Comparison of ENCODE assay signal across 1 cellular context in the genomic region with DNA sequence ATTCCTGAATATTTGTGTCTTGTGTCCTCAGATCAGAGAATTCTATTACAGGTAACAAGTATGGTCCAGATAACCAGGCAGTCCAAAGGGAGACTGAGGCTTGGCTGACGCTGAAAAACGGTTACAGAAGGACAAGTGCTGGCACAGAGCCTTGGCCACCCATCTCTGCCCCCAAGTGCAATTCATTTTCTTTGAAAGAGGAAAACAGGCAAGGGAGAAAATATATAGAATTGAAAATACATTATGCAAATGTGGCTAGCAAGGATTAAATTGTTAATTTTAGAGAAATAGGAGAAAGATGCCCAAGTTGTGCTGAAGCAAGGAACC.
TF ChIP-seq lines count a peak whose summit lies in the region.

No MANE protein-coding gene starts in this region.

TF ChIP-seq in HCT116, 20 proteins besides CTCF, POLR2A, EP300 and RAD21 (continued from another document):
- no peak for TF ChIP-seq REST (IDR thresholded peaks at IDR 0.05; ENCODE audit: low read depth)
- no peak for TF ChIP-seq YY1 (IDR thresholded peaks at IDR 0.05; ENCODE audit: extremely low read depth, insufficient replicate concordance, low read depth, low read length)
- TF ChIP-seq SIN3A (IDR thresholded peaks at IDR 0.05; ENCODE audit: low read depth), result no peak
- TF ChIP-seq POLR2AphosphoS5 (IDR thresholded peaks at IDR 0.05; ENCODE audit: low read depth, low read length), result no peak
- no peak for TF ChIP-seq TCF7L2 (IDR thresholded peaks at IDR 0.05; ENCODE audit: borderline replicate concordance, extremely low read depth, insufficient read depth, insufficient read length)
- TF ChIP-seq JUND (IDR thresholded peaks at IDR 0.05), result no peak
- TF ChIP-seq, protein P1, sequence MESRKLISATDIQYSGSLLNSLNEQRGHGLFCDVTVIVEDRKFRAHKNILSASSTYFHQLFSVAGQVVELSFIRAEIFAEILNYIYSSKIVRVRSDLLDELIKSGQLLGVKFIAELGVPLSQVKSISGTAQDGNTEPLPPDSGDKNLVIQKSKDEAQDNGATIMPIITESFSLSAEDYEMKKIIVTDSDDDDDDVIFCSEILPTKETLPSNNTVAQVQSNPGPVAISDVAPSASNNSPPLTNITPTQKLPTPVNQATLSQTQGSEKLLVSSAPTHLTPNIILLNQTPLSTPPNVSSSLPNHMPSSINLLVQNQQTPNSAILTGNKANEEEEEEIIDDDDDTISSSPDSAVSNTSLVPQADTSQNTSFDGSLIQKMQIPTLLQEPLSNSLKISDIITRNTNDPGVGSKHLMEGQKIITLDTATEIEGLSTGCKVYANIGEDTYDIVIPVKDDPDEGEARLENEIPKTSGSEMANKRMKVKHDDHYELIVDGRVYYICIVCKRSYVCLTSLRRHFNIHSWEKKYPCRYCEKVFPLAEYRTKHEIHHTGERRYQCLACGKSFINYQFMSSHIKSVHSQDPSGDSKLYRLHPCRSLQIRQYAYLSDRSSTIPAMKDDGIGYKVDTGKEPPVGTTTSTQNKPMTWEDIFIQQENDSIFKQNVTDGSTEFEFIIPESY (IDR thresholded peaks at IDR 0.05; ENCODE audit: extremely low read depth, insufficient replicate concordance, low read length), result no peak
- TF ChIP-seq SRF (IDR thresholded peaks at IDR 0.05; ENCODE audit: low read depth), result no peak
